ENCODE assay signal across 1 cellular context in the genomic region with DNA sequence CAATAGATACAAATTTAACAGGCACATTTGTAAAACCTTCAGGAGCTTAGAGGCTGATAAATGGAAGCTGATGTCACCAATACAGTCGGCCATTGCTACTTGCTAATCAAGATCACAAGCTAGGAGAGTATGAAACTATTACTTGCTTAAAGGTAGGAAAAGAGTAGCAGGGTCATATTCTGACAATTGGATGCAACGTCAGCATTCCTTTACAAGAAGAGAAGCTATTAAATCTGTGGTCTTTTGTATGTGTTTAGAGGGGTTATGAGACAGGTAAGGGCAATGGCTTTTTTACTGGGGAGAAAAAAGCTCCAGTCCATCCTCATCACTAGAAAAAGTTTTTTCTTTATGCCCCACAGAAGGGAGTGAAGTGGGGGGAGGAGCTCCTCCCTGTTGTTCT.
TF ChIP-seq lines count a peak whose summit lies in the region.

No MANE protein-coding gene starts in this region.

TF ChIP-seq in IMR-90, 13 proteins besides CTCF, POLR2A, EP300 and RAD21:
- TF ChIP-seq RCOR1 (IDR thresholded peaks at IDR 0.05; ENCODE audit: insufficient replicate concordance, low read length): no peak
- TF ChIP-seq MAFK (IDR thresholded peaks at IDR 0.05; ENCODE audit: low read depth, low read length): peak; percentile 70
- no peak for TF ChIP-seq CEBPB (IDR thresholded peaks at IDR 0.05; ENCODE audit: low read depth, low read length)
- TF ChIP-seq BHLHE40 (IDR thresholded peaks at IDR 0.05; ENCODE audit: low read depth, low read length): no peak
- TF ChIP-seq CHD1 (IDR thresholded peaks at IDR 0.05; ENCODE audit: low read depth, low read length): no peak
- no peak for TF ChIP-seq MXI1 (IDR thresholded peaks at IDR 0.05; ENCODE audit: borderline replicate concordance, low read depth, low read length)
- TF ChIP-seq FOS (IDR thresholded peaks at IDR 0.05; ENCODE audit: low read depth, low read length): no peak
